Comparison of ENCODE assay signal across 9 cellular contexts in genomic region chr3:32406481-32407408, GRCh38. TPM values are rescaled to one million over a fixed set of nuclear protein-coding genes. Genes with fewer than 3 reads are reported as not detected.
DNase-seq lines count a peak whose midpoint lies in the region; ATAC-seq, FAIRE-seq and TF ChIP-seq lines count a peak whose summit lies in the region.
"Had no signal": no experiment of that assay in that cellular context is flagged by ENCODE, and none has a peak within 500 bp of the region (broad histone marks: within the 10 kb centered on the region; RNA-seq: fewer than 3 reads in every experiment).

No MANE protein-coding gene starts in this region.

- H3K27me3 ChIP-seq in H1 (replicated peaks in 1 of 4; ENCODE audit: control insufficient read depth in 3 of 4, extremely low read depth in 1 of 4, insufficient read depth in 3 of 4, low read length in 3 of 4) (no peaks in the 10 kb centered on the region), stomach (no peaks in the 10 kb centered on the region)
- H3K27me3 ChIP-seq: uterus had no signal

- peaks cover 0 to under 1% of the 10 kb centered on the region in 2 experiments for H4K20me1 ChIP-seq in H1 (replicated peaks in 1 of 2; ENCODE audit: control insufficient read depth in 1 of 2, insufficient read depth in 2 of 2, low read length in 2 of 2)

- no peak for TF ChIP-seq RAD21 in H1 (IDR thresholded peaks at IDR 0.05 in 1 of 2, conservative IDR thresholded peaks at IDR 0.05 in 1 of 2; ENCODE audit: low read depth in 2 of 2, low read length in 2 of 2)

- CTCF ChIA-PET in activated CD8-positive, alpha-beta T cell treated with anti-CD3 and anti-CD28 coated beads for 36 hours (lab: Charles Lee) = interaction anchor here (0.8 to 5.5 kb wide), 5 partner anchors 10 to 109 kb away, joined by 3 to 32 read pairs (median 3); no protein-coding TSS in a partner anchor
- CTCF ChIA-PET in activated CD8-positive, alpha-beta T cell treated with anti-CD3 and anti-CD28 coated beads, Interleukin-2, amount 10 ng/mL, durations not matched to agents 7 days and 5 days (lab: Charles Lee) = interaction anchor here (0.8 to 1.6 kb wide), 3 partner anchors 13 to 61 kb away, joined by 3 to 9 read pairs (median 6); no protein-coding TSS in a partner anchor
- CTCF ChIA-PET in H1 (lab: Charles Lee; ENCODE audit: partially characterized antibody) = interaction anchor here (0.8 to 1.4 kb wide), 6 partner anchors 15 to 236 kb away, joined by 3 to 4 read pairs (median 4); partner anchors contain the start of gene CMTM7

- H3K9me3 Mint-ChIP-seq in activated CD8-positive, alpha-beta T cell treated with anti-CD3 and anti-CD28 coated beads for 36 hours = no peaks in the 10 kb centered on the region
- no peaks in the 10 kb centered on the region for H3K9me3 Mint-ChIP-seq in activated CD8-positive, alpha-beta T cell treated with anti-CD3 and anti-CD28 coated beads, Interleukin-2, amount 10 ng/mL, durations not matched to agents 7 days and 5 days (ENCODE audit: insufficient read depth)

- H3K79me2 ChIP-seq in H1 (ENCODE audit: control insufficient read depth in 1 of 2, insufficient read depth in 2 of 2, low read length in 2 of 2) = peaks cover 0 to 24% of the 10 kb centered on the region in 2 experiments; a peak in 2 of 4 replicates

- no peak overlapping the region for H3K4ac ChIP-seq in H1 (replicated peaks; ENCODE audit: insufficient read length, low read depth, low read length)

- peaks cover 74% of the 10 kb centered on the region for H3K4me1 Mint-ChIP-seq in activated CD8-positive, alpha-beta T cell treated with anti-CD3 and anti-CD28 coated beads for 36 hours (ENCODE audit: low read depth)
- peaks cover 61% of the 10 kb centered on the region for H3K4me1 Mint-ChIP-seq in activated CD8-positive, alpha-beta T cell treated with anti-CD3 and anti-CD28 coated beads, Interleukin-2, amount 10 ng/mL, durations not matched to agents 7 days and 5 days (ENCODE audit: low read depth)

- H2BK120ac ChIP-seq in H1 (replicated peaks; ENCODE audit: low read depth, low read length) = no peak overlapping the region

- no peak overlapping the region for H4K5ac ChIP-seq in H1 (ENCODE audit: insufficient read length, low read depth, low read length)

- intact Hi-C loops in activated CD8-positive, alpha-beta T cell treated with anti-CD3 and anti-CD28 coated beads for 36 hours (cut with micrococcal nuclease) = no loop called here
- intact Hi-C loops in stomach (cut with DNase I; ENCODE audit: low total_unique reads) = no loop called here

- H3K14ac ChIP-seq in H1 (ENCODE audit: insufficient read length) = no peak overlapping the region

- H2BK15ac ChIP-seq in H1 (ENCODE audit: low read length) = no peak overlapping the region

- POLR2A ChIA-PET in activated CD8-positive, alpha-beta T cell treated with anti-CD3 and anti-CD28 coated beads for 36 hours (lab: Charles Lee) = no interaction called here
- POLR2A ChIA-PET in activated CD8-positive, alpha-beta T cell treated with anti-CD3 and anti-CD28 coated beads, Interleukin-2, amount 10 ng/mL, durations not matched to agents 7 days and 5 days (lab: Charles Lee) = interaction anchor here (0.7 to 1.2 kb wide), 2 partner anchors 17 to 31 kb away, joined by 3 to 4 read pairs; no protein-coding TSS in a partner anchor
- POLR2A ChIA-PET in H1 (lab: Charles Lee; ENCODE audit: partially characterized antibody) = interaction anchor here (2.1 kb wide), 1 partner anchor 8 kb away, joined by 5 read pairs; no protein-coding TSS in a partner anchor

- H3K18ac ChIP-seq in H1 (ENCODE audit: extremely low read depth, low read length) = peak overlapping the region; percentile 60; the same call in 1 of the 2 replicates

- no peak overlapping the region for H2AFZ ChIP-seq in H1 (ENCODE audit: low read length)

- H3K4me3 ChIP-seq in H1 (ENCODE audit: extremely low read depth in 1 of 4, insufficient read depth in 2 of 4, low read depth in 3 of 4, low read length in 4 of 4) = no peak overlapping the region
- H3K4me3 ChIP-seq in stomach = no peak overlapping the region
- H3K4me3 ChIP-seq: uterus had no signal

- H3K36me3 Mint-ChIP-seq in activated CD8-positive, alpha-beta T cell treated with anti-CD3 and anti-CD28 coated beads for 36 hours (ENCODE audit: low read depth) = peaks cover 29% of the 10 kb centered on the region
- H3K36me3 Mint-ChIP-seq in activated CD8-positive, alpha-beta T cell treated with anti-CD3 and anti-CD28 coated beads, Interleukin-2, amount 10 ng/mL, durations not matched to agents 7 days and 5 days (ENCODE audit: low read depth) = peaks cover 28% of the 10 kb centered on the region

- H2AK5ac ChIP-seq in H1 (ENCODE audit: low read depth, low read length) = no peak overlapping the region

- TF ChIP-seq POLR2A in H1 (IDR thresholded peaks at IDR 0.05; ENCODE audit: control extremely low read depth in 1 of 2, low read depth in 2 of 2, low read length in 2 of 2) (no peak), stomach (IDR thresholded peaks at IDR 0.05) (no peak)

- peak overlapping the region; percentile 9 for H4K91ac ChIP-seq in H1 (replicated peaks; ENCODE audit: insufficient read length, low read length)

- no peak overlapping the region; a peak in 1 of 4 replicates for H3K4me2 ChIP-seq in H1 (ENCODE audit: insufficient read depth in 1 of 2, low read depth in 2 of 2, low read length in 2 of 2)

- H3K4me1 ChIP-seq in H1 (replicated peaks in 1 of 4; ENCODE audit: control insufficient read depth in 3 of 4, insufficient read depth in 4 of 4, low read length in 3 of 4) = peaks cover 0 to 22% (median 12%) of the 10 kb centered on the region in 4 experiments; a peak in 6 of 7 replicates
- H3K4me1 ChIP-seq in stomach = peaks cover 15 to 64% (median 37%) of the 10 kb centered on the region in 4 donors
- H3K4me1 ChIP-seq: uterus had no signal

- H3K27me3 Mint-ChIP-seq in activated CD8-positive, alpha-beta T cell treated with anti-CD3 and anti-CD28 coated beads for 36 hours = no peaks in the 10 kb centered on the region
- no peaks in the 10 kb centered on the region for H3K27me3 Mint-ChIP-seq in activated CD8-positive, alpha-beta T cell treated with anti-CD3 and anti-CD28 coated beads, Interleukin-2, amount 10 ng/mL, durations not matched to agents 7 days and 5 days (ENCODE audit: low read depth)

- H4K8ac ChIP-seq in H1 (ENCODE audit: extremely low read depth, insufficient read depth, low read length) = no peak overlapping the region

- peak overlapping the region; percentile 48 for H3K27ac Mint-ChIP-seq in activated CD8-positive, alpha-beta T cell treated with anti-CD3 and anti-CD28 coated beads for 36 hours
- no peak overlapping the region for H3K27ac Mint-ChIP-seq in activated CD8-positive, alpha-beta T cell treated with anti-CD3 and anti-CD28 coated beads, Interleukin-2, amount 10 ng/mL, durations not matched to agents 7 days and 5 days

- TF ChIP-seq CTCF in activated CD8-positive, alpha-beta T cell treated with anti-CD3 and anti-CD28 coated beads for 36 hours (IDR thresholded peaks at IDR 0.05) = no peak
- TF ChIP-seq CTCF in H1 (IDR thresholded peaks at IDR 0.05; ENCODE audit: control extremely low read depth in 1 of 3, insufficient read depth in 1 of 3, low read depth in 1 of 3, low read length in 3 of 3) (no peak), stomach (IDR thresholded peaks at IDR 0.05) (no peak), GM20000 (IDR thresholded peaks at IDR 0.05; ENCODE audit: extremely low read depth, missing control alignments) (no peak)

- TF ChIP-seq EP300 in H1 (IDR thresholded peaks at IDR 0.05; ENCODE audit: borderline replicate concordance in 1 of 2, low read depth in 2 of 2, low read length in 2 of 2) (no peak), stomach (IDR thresholded peaks at IDR 0.05) (no peak)

- H3K23ac ChIP-seq in H1 (ENCODE audit: insufficient read length) = no peak overlapping the region

- H3K9ac ChIP-seq in H1 (replicated peaks in 1 of 4; ENCODE audit: extremely low read depth in 1 of 4, low read depth in 3 of 4, low read length in 3 of 4) = no peak overlapping the region

- no peak for ATAC-seq in activated CD8-positive, alpha-beta T cell treated with anti-CD3 and anti-CD28 coated beads for 36 hours
- ATAC-seq in activated CD8-positive, alpha-beta T cell treated with anti-CD3 and anti-CD28 coated beads, Interleukin-2, amount 10 ng/mL, durations not matched to agents 7 days and 5 days = no peak
- ATAC-seq in GM21825 (IDR thresholded peaks at IDR 0.05; ENCODE audit: unreplicated experiment) = no peak

- H3K9me3 ChIP-seq in H1 (ENCODE audit: insufficient read depth in 2 of 2, low read depth in 1 of 2, low read length in 1 of 2) = no peaks in the 10 kb centered on the region
- H3K9me3 ChIP-seq in stomach = no peaks in the 10 kb centered on the region
- H3K9me3 ChIP-seq: uterus had no signal

- WGBS in H1 (ENCODE audit: extremely low coverage in 1 of 2, insufficient coverage in 1 of 2, insufficient read length in 1 of 2, insufficient replicate concordance in 2 of 2, low coverage in 1 of 2, low lambda C conversion rate in 2 of 2, missing lambda C conversion rate in 1 of 2), 2 experiments = 81% methylated on average over 7 of the region's 7 CpGs; no CpG with 5 or more reads in 1 of the 2 experiments
- 41 to 57% (median 53%) methylated on average over 7 of the region's 7 CpGs for WGBS in stomach, 5 donors

- H3K4me3 Mint-ChIP-seq in activated CD8-positive, alpha-beta T cell treated with anti-CD3 and anti-CD28 coated beads for 36 hours = no peak overlapping the region
- H3K4me3 Mint-ChIP-seq in activated CD8-positive, alpha-beta T cell treated with anti-CD3 and anti-CD28 coated beads, Interleukin-2, amount 10 ng/mL, durations not matched to agents 7 days and 5 days = no peak overlapping the region

- H3K36me3 ChIP-seq in H1 (ENCODE audit: control insufficient read depth in 2 of 4, insufficient read depth in 4 of 4, low read length in 3 of 4) = no peaks in the 10 kb centered on the region; a peak in 1 of 8 replicates
- H3K36me3 ChIP-seq in stomach = no peaks in the 10 kb centered on the region
- H3K36me3 ChIP-seq: uterus had no signal

- no peak overlapping the region for H2BK20ac ChIP-seq in H1 (ENCODE audit: low read length)

- H3K79me1 ChIP-seq in H1 (ENCODE audit: low read depth, low read length) = peaks cover 4% of the 10 kb centered on the region

- no peaks in the 10 kb centered on the region for H3K23me2 ChIP-seq in H1 (ENCODE audit: low read depth, low read length)

- H2BK12ac ChIP-seq in H1 (ENCODE audit: low read depth, low read length) = no peak overlapping the region

- H3K56ac ChIP-seq in H1 (replicated peaks; ENCODE audit: insufficient read length, low read depth, low read length) = no peak overlapping the region

- H3K27ac ChIP-seq in H1 (ENCODE audit: low read depth, low read length) (no peak overlapping the region), stomach (peak overlapping the region; percentile 38 to 70 (median 43))
- H3K27ac ChIP-seq: uterus had no signal

- FAIRE-seq in H1 (lab: Jason Lieb, UNC) = no peak

- no peak overlapping the region; the same call in 1 of the 2 replicates for H2BK5ac ChIP-seq in H1 (ENCODE audit: low read depth, low read length)

- DNase-seq in activated CD8-positive, alpha-beta T cell treated with anti-CD3 and anti-CD28 coated beads for 36 hours = no peak
- DNase-seq in activated CD8-positive, alpha-beta T cell treated with anti-CD3 and anti-CD28 coated beads, Interleukin-2, amount 10 ng/mL, durations not matched to agents 7 days and 5 days = no peak
- DNase-seq in NOMO-1 (lab: John Stamatoyannopoulos, UW; ENCODE audit: unreplicated experiment in 2 of 2) = peak; percentile 60 to 94
- DNase-seq in H1 (ENCODE audit: low read depth in 1 of 2, low spot score in 2 of 2) = no peak
- peak; percentile 39 for DNase-seq in stomach
- no peak for DNase-seq in NCI-H226
- DNase-seq in GM20000 (ENCODE audit: low spot score) = no peak
- DNase-seq: uterus had no signal

RNA-seq across cellular contexts. Expression of gene CMTM7, which starts 15.1 kb away (rescaled TPM):
- total RNA-seq in activated CD8-positive, alpha-beta T cell treated with anti-CD3 and anti-CD28 coated beads for 36 hours = 10 to 100 TPM; 36.1 to 37.2 TPM
- 10 to 100 TPM; 38.3 to 42.3 TPM for total RNA-seq in activated CD8-positive, alpha-beta T cell treated with anti-CD3 and anti-CD28 coated beads, Interleukin-2, amount 10 ng/mL, durations not matched to agents 7 days and 5 days
- total RNA-seq in H1 (2021; fragmentation: NEBNext Ultra II Directional; extraction: Animal tissue kit (Norgen Biotek cat#: 25700)) = 30.6 and 33.3 TPM in 2 replicates
- polyA plus RNA-seq in H1 (2011; rRNA removed) (65.8 and 74.0 TPM in 2 replicates), stomach (1 to 10 TPM; 5.7 to 8.7 (median 7.4) TPM)
- 37.3 TPM for polyA plus RNA-seq in H1 (2011; cell fraction: cytosol; rRNA removed)
- 48.0 TPM for polyA plus RNA-seq in H1 (2011; cell fraction: nucleus; rRNA removed)
- 30.6 to 37.6 TPM (median 31.3 TPM) in 4 replicates for polyA plus RNA-seq in H1 (2012, experiment 1 of 2)
- polyA plus RNA-seq in H1 (2012, experiment 2 of 2) = 33.4 TPM
- 35.5 TPM for polyA plus RNA-seq in H1 (2013, experiment 1 of 2)
- polyA plus RNA-seq in H1 (2013, experiment 2 of 2) = 39.5 TPM
- 20.8 and 24.3 TPM in 2 replicates for polyA minus RNA-seq in H1 (2011; rRNA and poly(A)+ RNA removed)
- 16.1 TPM for polyA minus RNA-seq in H1 (2011; cell fraction: cytosol; rRNA and poly(A)+ RNA removed)
- 24.2 TPM for polyA minus RNA-seq in H1 (2011; cell fraction: nucleus; rRNA and poly(A)+ RNA removed)
- total RNA-seq in stomach = 10 to 100 TPM in 2 of 5 donors, 1 to 10 TPM in 2, not detected in 1; 3.1 to 54.9 (median 8.7) TPM

Comparison
In these comparisons a context has a peak if more than half of its experiments do, and no peak if none do; other contexts are left out.
1. DNase-seq: peak in NOMO-1 (2 of 2) and stomach (single experiment); none in activated CD8-positive, alpha-beta T cell treated with anti-CD3 and anti-CD28 coated beads for 36 hours (single experiment), activated CD8-positive, alpha-beta T cell treated with anti-CD3 and anti-CD28 coated beads, Interleukin-2, amount 10 ng/mL, durations not matched to agents 7 days and 5 days (single experiment), H1 (0 of 2), NCI-H226 (single experiment) and GM20000 (single experiment).